In the genomic region with DNA sequence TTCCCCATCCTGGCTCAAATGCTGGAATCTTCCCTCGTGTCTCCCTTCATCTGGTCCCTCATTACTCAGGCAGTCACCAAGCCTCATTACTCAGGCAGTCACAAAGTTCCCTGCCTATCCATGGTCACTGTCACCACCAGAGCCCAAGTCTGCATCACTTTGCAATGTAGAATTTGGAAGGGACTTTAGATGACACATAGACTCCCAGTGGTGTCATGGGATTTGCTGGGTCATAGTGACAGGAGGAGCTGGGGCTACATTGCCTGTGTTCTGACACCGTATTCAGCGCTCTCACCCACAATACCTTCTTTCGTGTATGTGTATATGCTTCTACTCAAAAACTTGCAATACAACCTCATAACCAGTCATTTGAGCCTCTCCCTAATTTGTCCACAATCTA, we compare ENCODE assay signal across 14 cellular contexts. TPM values are rescaled to one million over a fixed set of nuclear protein-coding genes. Genes with fewer than 3 reads are reported as not detected.
DNase-seq lines count a peak whose midpoint lies in the region; ATAC-seq and TF ChIP-seq lines count a peak whose summit lies in the region.
"Had no signal": no experiment of that assay in that cellular context is flagged by ENCODE, and none has a peak within 500 bp of the region (broad histone marks: within the 10 kb centered on the region; RNA-seq: fewer than 3 reads in every experiment).

No MANE protein-coding gene starts in this region.

- no peaks in the 10 kb centered on the region for H3K36me3 ChIP-seq in uterus

- intact Hi-C loops in uterus (cut with DNase I; ENCODE audit: low total_unique reads): no loop called here

- H3K4me3 ChIP-seq in uterus: no peak overlapping the region

- H3K27ac Mint-ChIP-seq in activated naive CD8-positive, alpha-beta T cell: peak overlapping the region; percentile 76
- no peak overlapping the region for H3K27ac Mint-ChIP-seq in activated naive CD8-positive, alpha-beta T cell treated with anti-CD3 and anti-CD28 coated beads for 36 hours

- no peaks in the 10 kb centered on the region for H3K27me3 Mint-ChIP-seq in activated naive CD8-positive, alpha-beta T cell
- no peaks in the 10 kb centered on the region for H3K27me3 Mint-ChIP-seq in activated naive CD8-positive, alpha-beta T cell treated with anti-CD3 and anti-CD28 coated beads for 36 hours

- no peaks in the 10 kb centered on the region for H3K36me3 Mint-ChIP-seq in activated naive CD8-positive, alpha-beta T cell
- H3K36me3 Mint-ChIP-seq in activated naive CD8-positive, alpha-beta T cell treated with anti-CD3 and anti-CD28 coated beads for 36 hours: no peaks in the 10 kb centered on the region

- no peak for DNase-seq in activated naive CD8-positive, alpha-beta T cell treated with anti-CD3 and anti-CD28 coated beads for 36 hours
- DNase-seq in medulla oblongata (ENCODE audit: extremely low spot score) (peak; percentile 16), uterus (no peak), NCI-H1092 treated with DMSO at 0.1 percent for 48 hours (lab: John Stamatoyannopoulos, UW) (no peak)
- DNase-seq: dermis blood vessel endothelial cell, foreskin melanocyte, kidney glomerular epithelial cell, NCI-H1436 treated with DMSO at 0.1 percent for 48 hours, NCI-H69, SHP77 treated with DMSO at 0.1 percent for 48 hours, substantia nigra had no signal

- ATAC-seq in GM18498 (IDR thresholded peaks at IDR 0.05; ENCODE audit: unreplicated experiment): no peak
- ATAC-seq: activated CD4-positive, CD25-positive, alpha-beta regulatory T cell treated with anti-CD3 and anti-CD28 coated beads, Interleukin-2, amount 50 U/mL, for 24 hours had no signal

- TF ChIP-seq POLR2A in uterus (IDR thresholded peaks at IDR 0.05): no peak

- no peaks in the 10 kb centered on the region for H3K27me3 ChIP-seq in uterus

- H3K4me1 Mint-ChIP-seq in activated naive CD8-positive, alpha-beta T cell (ENCODE audit: low read depth): peaks cover 45% of the 10 kb centered on the region
- peaks cover 47% of the 10 kb centered on the region for H3K4me1 Mint-ChIP-seq in activated naive CD8-positive, alpha-beta T cell treated with anti-CD3 and anti-CD28 coated beads for 36 hours

- H3K4me1 ChIP-seq in uterus: peaks cover under 1 to 4% of the 10 kb centered on the region in 2 donors

- no peaks in the 10 kb centered on the region for H3K9me3 Mint-ChIP-seq in activated naive CD8-positive, alpha-beta T cell (ENCODE audit: low read depth)
- no peaks in the 10 kb centered on the region for H3K9me3 Mint-ChIP-seq in activated naive CD8-positive, alpha-beta T cell treated with anti-CD3 and anti-CD28 coated beads for 36 hours

- TF ChIP-seq CTCF in uterus (IDR thresholded peaks at IDR 0.05): no peak

- H3K9me3 ChIP-seq in uterus: no peaks in the 10 kb centered on the region

- H3K4me3 Mint-ChIP-seq in activated naive CD8-positive, alpha-beta T cell: no peak overlapping the region
- no peak overlapping the region for H3K4me3 Mint-ChIP-seq in activated naive CD8-positive, alpha-beta T cell treated with anti-CD3 and anti-CD28 coated beads for 36 hours

- peak overlapping the region; percentile 92 to 98 for H3K27ac ChIP-seq in uterus

RNA-seq across cellular contexts. Expression of gene EMILIN1, which starts 2.1 kb away (rescaled TPM):
- total RNA-seq in activated naive CD8-positive, alpha-beta T cell treated with anti-CD3 and anti-CD28 coated beads for 36 hours: under 1 TPM; 0.62 to 0.76 TPM
- total RNA-seq in uterus: 100 to 1,000 TPM; 107 to 377 (median 224) TPM

RNA-seq across cellular contexts. Expression of gene OST4, which starts 4.9 kb away (rescaled TPM):
- 100 to 1,000 TPM; 282 to 290 TPM for total RNA-seq in activated naive CD8-positive, alpha-beta T cell treated with anti-CD3 and anti-CD28 coated beads for 36 hours
- total RNA-seq in uterus: 100 to 1,000 TPM in 3 of 4 donors, 10 to 100 TPM in 1; 76.3 to 387 (median 237) TPM

RNA-seq across cellular contexts. Expression of gene KHK, which starts 10.2 kb away (rescaled TPM):
- 10 to 100 TPM; 12.6 to 12.8 TPM for total RNA-seq in activated naive CD8-positive, alpha-beta T cell treated with anti-CD3 and anti-CD28 coated beads for 36 hours
- 10 to 100 TPM in 1 of 4 donors, 1 to 10 TPM in 3; 1.0 to 21.6 (median 5.4) TPM for total RNA-seq in uterus

RNA-seq across cellular contexts. Expression of gene AGBL5, which starts 24.9 kb away (rescaled TPM):
- total RNA-seq in activated naive CD8-positive, alpha-beta T cell treated with anti-CD3 and anti-CD28 coated beads for 36 hours: 10 to 100 TPM; 14.8 to 15.2 TPM
- 10 to 100 TPM in 2 of 4 donors, 1 to 10 TPM in 1, under 1 TPM in 1; 0.77 to 26.2 (median 10.8) TPM for total RNA-seq in uterus

RNA-seq across cellular contexts. Expression of gene CGREF1, which starts 42.6 kb away (rescaled TPM):
- 1 to 10 TPM; 8.8 to 9.8 TPM for total RNA-seq in activated naive CD8-positive, alpha-beta T cell treated with anti-CD3 and anti-CD28 coated beads for 36 hours
- 10 to 100 TPM in 2 of 4 donors, 1 to 10 TPM in 2; 2.3 to 22.9 (median 9.7) TPM for total RNA-seq in uterus

Comparison
In these comparisons a context has a peak if more than half of its experiments do, and no peak if none do; other contexts are left out.
1. RNA of gene EMILIN1, which starts 2.1 kb away (total RNA-seq): 107 to 377 TPM in uterus; 0.62 to 0.76 TPM in activated naive CD8-positive, alpha-beta T cell treated with anti-CD3 and anti-CD28 coated beads for 36 hours; every median in the first group is over 10 times any median in the second.